In the genomic region with DNA sequence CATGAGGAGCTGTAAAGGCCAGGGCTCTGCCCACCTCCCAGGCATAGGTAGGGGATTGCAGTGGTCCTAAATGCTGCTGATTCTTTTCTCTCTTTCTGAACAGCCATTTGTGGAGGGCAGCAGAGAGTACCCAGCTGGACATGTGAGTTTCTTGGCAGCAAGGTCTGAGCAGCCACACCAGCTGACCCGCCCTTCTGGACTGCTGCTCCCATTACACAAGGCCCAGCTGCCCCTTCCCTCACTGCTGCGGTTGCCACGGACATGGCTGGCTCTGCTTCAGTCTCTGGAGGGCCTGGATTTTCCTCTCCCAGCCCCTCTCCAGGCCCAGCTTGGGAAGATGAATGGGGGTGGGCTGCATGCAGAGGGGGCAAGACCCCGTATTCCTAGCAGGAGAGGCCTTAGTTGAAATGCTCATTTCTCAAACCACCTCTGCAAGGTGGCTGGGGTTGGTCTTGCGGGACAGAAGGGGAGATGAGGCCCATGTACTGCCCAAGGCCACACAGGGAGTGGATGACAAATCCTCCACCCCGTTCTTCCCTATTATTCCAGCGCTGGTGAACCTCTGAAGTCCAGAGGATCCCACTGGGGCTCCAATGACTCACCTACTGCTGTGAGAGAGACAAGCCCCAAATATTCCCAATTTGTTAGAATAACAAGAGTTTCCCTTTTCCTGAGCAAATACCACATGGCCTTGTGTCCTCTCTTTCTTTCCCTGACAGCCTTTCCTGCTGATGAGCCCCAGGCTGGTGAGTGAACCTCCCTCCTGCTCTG, we compare ENCODE assay signal across 10 cellular contexts. TPM values are rescaled to one million over a fixed set of nuclear protein-coding genes. Genes with fewer than 3 reads are reported as not detected.
DNase-seq lines count a peak whose midpoint lies in the region; ATAC-seq and TF ChIP-seq lines count a peak whose summit lies in the region.
"Had no signal": no experiment of that assay in that cellular context is flagged by ENCODE, and none has a peak within 500 bp of the region (broad histone marks: within the 10 kb centered on the region; RNA-seq: fewer than 3 reads in every experiment).

No MANE protein-coding gene starts in this region.

- DNase-seq in EH (ENCODE audit: low read depth) (peak; percentile 36), WTC11 (ENCODE audit: low spot score) (no peak), heart right ventricle (peak in 1 of 2 donors; percentile 42), putamen (ENCODE audit: low spot score) (peak; percentile 94), NAMALWA (ENCODE audit: low spot score) (no peak)
- DNase-seq in NK-92 treated with Interleukin-12 subunit alpha and Interleukin-12 subunit beta, amount 100 ng/mL, for 24 hours (lab: John Stamatoyannopoulos, UW) = no peak
- DNase-seq: stimulated activated naive CD4-positive, alpha-beta T cell had no signal

- no peak overlapping the region for H3K4me3 Mint-ChIP-seq in WTC11
- H3K4me3 Mint-ChIP-seq: IgD-negative memory B cell had no signal

- no peaks in the 10 kb centered on the region for H3K9me3 Mint-ChIP-seq in WTC11
- H3K9me3 Mint-ChIP-seq: IgD-negative memory B cell had no signal

- peaks cover 0 to 46% (median 8%) of the 10 kb centered on the region in 9 donors for H3K4me1 ChIP-seq in heart right ventricle

- H3K27ac ChIP-seq in heart right ventricle = peak overlapping the region in 1 of 10 donors; percentile 22

- CTCF ChIA-PET in WTC11 (lab: Charles Lee) = interaction anchor here (0.7 to 6.2 kb wide), 3 partner anchors 31 to 125 kb away, joined by 3 to 92 read pairs (median 4); no protein-coding TSS in a partner anchor

- no peak overlapping the region for H3K4me3 ChIP-seq in heart right ventricle

- H3K36me3 Mint-ChIP-seq in WTC11 = no peaks in the 10 kb centered on the region
- H3K36me3 Mint-ChIP-seq: IgD-negative memory B cell had no signal

- ATAC-seq in WTC11 (no peak), heart right ventricle (peak; percentile 43 to 77 (median 65)), HG03175 (IDR thresholded peaks at IDR 0.05; ENCODE audit: unreplicated experiment) (no peak), GM18519 (IDR thresholded peaks at IDR 0.05; ENCODE audit: low FRiP score, unreplicated experiment) (no peak)

- no peaks in the 10 kb centered on the region for H3K27me3 ChIP-seq in heart right ventricle

- peaks cover 6% of the 10 kb centered on the region; the same call in 1 of the 2 replicates for H3K27me3 Mint-ChIP-seq in WTC11 (ENCODE audit: low read depth)

- H3K36me3 ChIP-seq in heart right ventricle = no peaks in the 10 kb centered on the region

- no peak for TF ChIP-seq CTCF in WTC11 (IDR thresholded peaks at IDR 0.05)
- TF ChIP-seq CTCF in heart right ventricle (IDR thresholded peaks at IDR 0.05) = no peak

- H3K4me1 Mint-ChIP-seq in WTC11 = peaks cover 38% of the 10 kb centered on the region
- H3K4me1 Mint-ChIP-seq: IgD-negative memory B cell had no signal

- no peaks in the 10 kb centered on the region for H3K9me3 ChIP-seq in heart right ventricle

- peak overlapping the region; percentile 36; the same call in 1 of the 2 replicates for H3K27ac Mint-ChIP-seq in WTC11
- H3K27ac Mint-ChIP-seq: IgD-negative memory B cell had no signal

- 74 to 75% methylated on average over 7 of the region's 7 CpGs for WGBS in heart right ventricle, 2 donors

- intact Hi-C loops in heart right ventricle (cut with DNase I) = no loop called here

- POLR2A ChIA-PET in WTC11 (lab: Charles Lee) = no interaction called here

TF ChIP-seq in WTC11, 78 proteins besides CTCF, POLR2A, EP300 and RAD21:
- TF ChIP-seq OVOL2 (CRISPR knock-in tag; IDR thresholded peaks at IDR 0.05; ENCODE audit: borderline replicate concordance) (no peak), ZNF317 (CRISPR knock-in tag; IDR thresholded peaks at IDR 0.05; ENCODE audit: borderline replicate concordance, low read depth) (no peak), FOXP4 (CRISPR knock-in tag; IDR thresholded peaks at IDR 0.05) (no peak), ETV6 (CRISPR knock-in tag; IDR thresholded peaks at IDR 0.05) (no peak), NR2C2 (CRISPR knock-in tag; IDR thresholded peaks at IDR 0.05) (no peak), CBFB (CRISPR knock-in tag; IDR thresholded peaks at IDR 0.05; ENCODE audit: low read depth) (no peak), IRF1 (CRISPR knock-in tag; IDR thresholded peaks at IDR 0.05) (no peak), SOX15 (CRISPR knock-in tag; IDR thresholded peaks at IDR 0.05) (no peak), ZNF263 (CRISPR knock-in tag; IDR thresholded peaks at IDR 0.05; ENCODE audit: low read depth) (no peak), ELF4 (CRISPR knock-in tag; IDR thresholded peaks at IDR 0.05; ENCODE audit: low read depth) (no peak), CREB1 (CRISPR knock-in tag; IDR thresholded peaks at IDR 0.05) (no peak), TCF7 (CRISPR knock-in tag; IDR thresholded peaks at IDR 0.05; ENCODE audit: low read depth) (no peak), NFATC4 (CRISPR knock-in tag; IDR thresholded peaks at IDR 0.05) (no peak)
- TF ChIP-seq, protein P1, sequence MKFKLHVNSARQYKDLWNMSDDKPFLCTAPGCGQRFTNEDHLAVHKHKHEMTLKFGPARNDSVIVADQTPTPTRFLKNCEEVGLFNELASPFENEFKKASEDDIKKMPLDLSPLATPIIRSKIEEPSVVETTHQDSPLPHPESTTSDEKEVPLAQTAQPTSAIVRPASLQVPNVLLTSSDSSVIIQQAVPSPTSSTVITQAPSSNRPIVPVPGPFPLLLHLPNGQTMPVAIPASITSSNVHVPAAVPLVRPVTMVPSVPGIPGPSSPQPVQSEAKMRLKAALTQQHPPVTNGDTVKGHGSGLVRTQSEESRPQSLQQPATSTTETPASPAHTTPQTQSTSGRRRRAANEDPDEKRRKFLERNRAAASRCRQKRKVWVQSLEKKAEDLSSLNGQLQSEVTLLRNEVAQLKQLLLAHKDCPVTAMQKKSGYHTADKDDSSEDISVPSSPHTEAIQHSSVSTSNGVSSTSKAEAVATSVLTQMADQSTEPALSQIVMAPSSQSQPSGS (CRISPR knock-in tag; IDR thresholded peaks at IDR 0.05; ENCODE audit: borderline replicate concordance, low read depth) = no peak
- TF ChIP-seq, protein P2, sequence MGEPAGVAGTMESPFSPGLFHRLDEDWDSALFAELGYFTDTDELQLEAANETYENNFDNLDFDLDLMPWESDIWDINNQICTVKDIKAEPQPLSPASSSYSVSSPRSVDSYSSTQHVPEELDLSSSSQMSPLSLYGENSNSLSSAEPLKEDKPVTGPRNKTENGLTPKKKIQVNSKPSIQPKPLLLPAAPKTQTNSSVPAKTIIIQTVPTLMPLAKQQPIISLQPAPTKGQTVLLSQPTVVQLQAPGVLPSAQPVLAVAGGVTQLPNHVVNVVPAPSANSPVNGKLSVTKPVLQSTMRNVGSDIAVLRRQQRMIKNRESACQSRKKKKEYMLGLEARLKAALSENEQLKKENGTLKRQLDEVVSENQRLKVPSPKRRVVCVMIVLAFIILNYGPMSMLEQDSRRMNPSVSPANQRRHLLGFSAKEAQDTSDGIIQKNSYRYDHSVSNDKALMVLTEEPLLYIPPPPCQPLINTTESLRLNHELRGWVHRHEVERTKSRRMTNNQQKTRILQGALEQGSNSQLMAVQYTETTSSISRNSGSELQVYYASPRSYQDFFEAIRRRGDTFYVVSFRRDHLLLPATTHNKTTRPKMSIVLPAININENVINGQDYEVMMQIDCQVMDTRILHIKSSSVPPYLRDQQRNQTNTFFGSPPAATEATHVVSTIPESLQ (CRISPR knock-in tag; IDR thresholded peaks at IDR 0.05) = no peak

RNA-seq across cellular contexts. Expression of gene LGALS12, which starts 4.7 kb away (rescaled TPM):
- total RNA-seq in WTC11 (2021) = 1.1 to 1.4 TPM (median 1.4 TPM) in 3 replicates
- 1 to 10 TPM in 3 of 10 donors, under 1 TPM in 4, not detected in 3; 0.61 to 6.9 (median 0.90) TPM for total RNA-seq in heart right ventricle
- 1 to 10 TPM; 3.1 to 5.3 TPM for polyA plus RNA-seq in heart right ventricle

RNA-seq across cellular contexts. Expression of gene PLAAT5, which starts 19.6 kb away (rescaled TPM):
- 14.7 to 23.0 TPM (median 16.0 TPM) in 3 replicates for total RNA-seq in WTC11 (2021)
- total RNA-seq in heart right ventricle = 1 to 10 TPM in 8 of 10 donors, under 1 TPM in 2; 0.69 to 7.2 (median 1.8) TPM
- 1 to 10 TPM in 1 of 2 donors, under 1 TPM in 1; 0.64 to 1.5 TPM for polyA plus RNA-seq in heart right ventricle
- polyA plus RNA-seq: IgD-negative memory B cell had no signal

RNA-seq across cellular contexts. Expression of gene PLAAT4, which starts 26.1 kb away (rescaled TPM):
- total RNA-seq in WTC11 (2021) = 1.1 to 2.9 TPM (median 1.4 TPM) in 3 replicates
- total RNA-seq in heart right ventricle = 100 to 1,000 TPM in 1 of 10 donors, 10 to 100 TPM in 3, 1 to 10 TPM in 6; 3.3 to 565 (median 7.7) TPM
- 10 to 100 TPM; 10.1 to 11.7 TPM for polyA plus RNA-seq in heart right ventricle

RNA-seq across cellular contexts. Expression of gene PLAAT2, which starts 52.6 kb away (rescaled TPM):
- total RNA-seq in WTC11 (2021) (0.25 to 0.66 TPM (median 0.55 TPM) in 3 replicates), heart right ventricle (1 to 10 TPM in 1 of 10 donors, under 1 TPM in 1, not detected in 8; 0.35 to 3.7 TPM)
- not detected for polyA plus RNA-seq in heart right ventricle

Comparison
In these comparisons a context has a peak if more than half of its experiments do, and no peak if none do; other contexts are left out.
1. DNase-seq: peak in EH (single experiment) and putamen (single experiment); none in WTC11 (single experiment), NK-92 treated with Interleukin-12 subunit alpha and Interleukin-12 subunit beta, amount 100 ng/mL, for 24 hours (single experiment) and NAMALWA (single experiment).
2. ATAC-seq: peak in heart right ventricle (8 of 8); none in WTC11 (single experiment), HG03175 (single experiment) and GM18519 (single experiment).